Comparison of ENCODE assay signal across 1 cellular context in the genomic region with DNA sequence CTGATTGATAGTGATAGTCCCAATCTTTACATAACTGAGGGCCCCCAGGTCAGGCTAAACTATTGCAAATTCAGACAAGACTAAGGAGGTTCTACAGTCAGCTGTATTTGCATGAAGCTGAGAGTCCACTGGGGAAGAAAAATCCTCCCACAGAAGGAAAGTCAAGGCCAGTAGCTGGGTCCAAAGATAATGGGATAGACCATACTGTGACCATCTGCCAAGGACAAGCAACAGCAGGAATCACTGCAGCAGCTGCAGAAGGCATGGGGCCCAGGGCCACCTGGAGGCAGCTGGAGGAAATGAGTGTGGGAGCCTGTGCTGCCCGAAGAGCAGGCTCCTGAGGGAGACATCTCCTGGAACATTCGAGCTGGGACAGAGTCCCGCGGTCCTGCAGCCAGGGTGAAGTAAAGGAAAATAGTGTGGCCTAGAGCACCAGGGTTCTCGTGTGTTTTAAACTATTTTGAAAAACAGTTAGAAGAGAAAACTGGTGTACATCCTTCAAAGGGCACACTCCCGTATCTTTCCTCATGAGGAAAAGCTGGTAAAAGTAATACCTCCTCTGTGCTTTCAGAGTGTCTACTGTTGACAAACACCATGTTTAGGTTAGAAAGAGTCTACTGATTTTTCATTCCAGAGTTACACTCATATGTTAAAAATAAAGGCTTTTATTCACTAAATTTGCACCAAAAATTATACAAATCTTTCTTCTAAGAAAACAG.
TF ChIP-seq lines count a peak whose summit lies in the region.

No MANE protein-coding gene starts in this region.

TF ChIP-seq in HepG2, 621 proteins besides CTCF, POLR2A, EP300 and RAD21 (continued from another document and continues in another):
- no peak for TF ChIP-seq ZNF142 (CRISPR knock-in tag; IDR thresholded peaks at IDR 0.05)
- no peak for TF ChIP-seq NFAT5 (CRISPR knock-in tag; IDR thresholded peaks at IDR 0.05)
- TF ChIP-seq ZFP36 (IDR thresholded peaks at IDR 0.05; ENCODE audit: borderline replicate concordance, low read depth, low read length, partially characterized antibody) = no peak
- no peak for TF ChIP-seq MBD4 (IDR thresholded peaks at IDR 0.05; ENCODE audit: borderline replicate concordance, low read length)
- TF ChIP-seq ZSCAN25 (CRISPR knock-in tag; IDR thresholded peaks at IDR 0.05) = no peak; the same call in 1 of the 2 replicates
- TF ChIP-seq, protein P1, sequence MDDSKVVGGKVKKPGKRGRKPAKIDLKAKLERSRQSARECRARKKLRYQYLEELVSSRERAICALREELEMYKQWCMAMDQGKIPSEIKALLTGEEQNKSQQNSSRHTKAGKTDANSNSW (CRISPR knock-in tag; IDR thresholded peaks at IDR 0.05; ENCODE audit: borderline replicate concordance) = no peak
- TF ChIP-seq GABPB1 (CRISPR knock-in tag; IDR thresholded peaks at IDR 0.05) = peak; percentile 68
- no peak for TF ChIP-seq SYNCRIP (IDR thresholded peaks at IDR 0.05; ENCODE audit: insufficient read depth, low read depth, low read length)
- no peak for TF ChIP-seq ONECUT2 (CRISPR knock-in tag; IDR thresholded peaks at IDR 0.05)
- TF ChIP-seq HNF4A (CRISPR knock-in tag; IDR thresholded peaks at IDR 0.05) = peak; percentile 90
- TF ChIP-seq ZNF430 (CRISPR knock-in tag; IDR thresholded peaks at IDR 0.05) = no peak
- TF ChIP-seq ZNF839 (CRISPR knock-in tag; IDR thresholded peaks at IDR 0.05; ENCODE audit: borderline replicate concordance) = peak; percentile 66; the same call in 1 of the 2 replicates
- no peak for TF ChIP-seq NBN (conservative IDR thresholded peaks at IDR 0.05)
- TF ChIP-seq ZNF234 (CRISPR knock-in tag; conservative IDR thresholded peaks at IDR 0.05) = no peak
- TF ChIP-seq FOSL2 (CRISPR knock-in tag; IDR thresholded peaks at IDR 0.05) = peak; percentile 80
- TF ChIP-seq, protein P2, sequence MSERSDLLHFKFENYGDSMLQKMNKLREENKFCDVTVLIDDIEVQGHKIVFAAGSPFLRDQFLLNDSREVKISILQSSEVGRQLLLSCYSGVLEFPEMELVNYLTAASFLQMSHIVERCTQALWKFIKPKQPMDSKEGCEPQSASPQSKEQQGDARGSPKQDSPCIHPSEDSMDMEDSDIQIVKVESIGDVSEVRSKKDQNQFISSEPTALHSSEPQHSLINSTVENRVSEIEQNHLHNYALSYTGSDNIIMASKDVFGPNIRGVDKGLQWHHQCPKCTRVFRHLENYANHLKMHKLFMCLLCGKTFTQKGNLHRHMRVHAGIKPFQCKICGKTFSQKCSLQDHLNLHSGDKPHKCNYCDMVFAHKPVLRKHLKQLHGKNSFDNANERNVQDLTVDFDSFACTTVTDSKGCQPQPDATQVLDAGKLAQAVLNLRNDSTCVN (CRISPR knock-in tag; IDR thresholded peaks at IDR 0.05; ENCODE audit: borderline replicate concordance) = peak; percentile 67; the same call in 1 of the 2 replicates
- no peak for TF ChIP-seq HDAC6 (IDR thresholded peaks at IDR 0.05; ENCODE audit: low read depth, low read length)
- no peak for TF ChIP-seq ZNF207 (IDR thresholded peaks at IDR 0.05; ENCODE audit: borderline replicate concordance)
- no peak for TF ChIP-seq ZNF674 (CRISPR knock-in tag; IDR thresholded peaks at IDR 0.05; ENCODE audit: low read depth)
- TF ChIP-seq HNRNPLL (IDR thresholded peaks at IDR 0.05; ENCODE audit: low read depth, low read length, poor library complexity, severe bottlenecking) = no peak
- no peak for TF ChIP-seq ADNP (CRISPR knock-in tag; IDR thresholded peaks at IDR 0.05)
- TF ChIP-seq ZNF816 (CRISPR knock-in tag; IDR thresholded peaks at IDR 0.05; ENCODE audit: borderline replicate concordance) = no peak
- TF ChIP-seq SCMH1 (CRISPR knock-in tag; IDR thresholded peaks at IDR 0.05; ENCODE audit: borderline replicate concordance) = no peak
- TF ChIP-seq, protein P3, sequence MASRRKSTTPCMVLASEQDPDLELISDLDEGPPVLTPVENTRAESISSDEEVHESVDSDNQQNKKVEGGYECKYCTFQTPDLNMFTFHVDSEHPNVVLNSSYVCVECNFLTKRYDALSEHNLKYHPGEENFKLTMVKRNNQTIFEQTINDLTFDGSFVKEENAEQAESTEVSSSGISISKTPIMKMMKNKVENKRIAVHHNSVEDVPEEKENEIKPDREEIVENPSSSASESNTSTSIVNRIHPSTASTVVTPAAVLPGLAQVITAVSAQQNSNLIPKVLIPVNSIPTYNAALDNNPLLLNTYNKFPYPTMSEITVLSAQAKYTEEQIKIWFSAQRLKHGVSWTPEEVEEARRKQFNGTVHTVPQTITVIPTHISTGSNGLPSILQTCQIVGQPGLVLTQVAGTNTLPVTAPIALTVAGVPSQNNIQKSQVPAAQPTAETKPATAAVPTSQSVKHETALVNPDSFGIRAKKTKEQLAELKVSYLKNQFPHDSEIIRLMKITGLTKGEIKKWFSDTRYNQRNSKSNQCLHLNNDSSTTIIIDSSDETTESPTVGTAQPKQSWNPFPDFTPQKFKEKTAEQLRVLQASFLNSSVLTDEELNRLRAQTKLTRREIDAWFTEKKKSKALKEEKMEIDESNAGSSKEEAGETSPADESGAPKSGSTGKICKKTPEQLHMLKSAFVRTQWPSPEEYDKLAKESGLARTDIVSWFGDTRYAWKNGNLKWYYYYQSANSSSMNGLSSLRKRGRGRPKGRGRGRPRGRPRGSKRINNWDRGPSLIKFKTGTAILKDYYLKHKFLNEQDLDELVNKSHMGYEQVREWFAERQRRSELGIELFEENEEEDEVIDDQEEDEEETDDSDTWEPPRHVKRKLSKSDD (CRISPR knock-in tag; IDR thresholded peaks at IDR 0.05; ENCODE audit: low read depth) = 0 out of 2 replicates have a peak, but pooled peaks have one; percentile 25
- TF ChIP-seq MEIS1 (CRISPR knock-in tag; IDR thresholded peaks at IDR 0.05; ENCODE audit: borderline replicate concordance) = peak; percentile 63; the same call in 1 of the 2 replicates
- TF ChIP-seq REST (IDR thresholded peaks at IDR 0.05; ENCODE audit: borderline replicate concordance in 1 of 2, low read depth in 1 of 2, low read length in 2 of 2) = no peak
- TF ChIP-seq ETV6 (CRISPR knock-in tag; conservative IDR thresholded peaks at IDR 0.05) = no peak
- peak; percentile 24; the same call in 1 of the 2 replicates for TF ChIP-seq GATAD1 (CRISPR knock-in tag; IDR thresholded peaks at IDR 0.05)
- TF ChIP-seq ATF7 (IDR thresholded peaks at IDR 0.05) = no peak
- TF ChIP-seq ATF7 (CRISPR knock-in tag; IDR thresholded peaks at IDR 0.05) = 0 out of 2 replicates have a peak, but pooled peaks have one; percentile 36
- TF ChIP-seq ZNF460 (CRISPR knock-in tag; IDR thresholded peaks at IDR 0.05; ENCODE audit: borderline replicate concordance) = no peak
- TF ChIP-seq ZFAT (CRISPR knock-in tag; conservative IDR thresholded peaks at IDR 0.05) = no peak
- TF ChIP-seq NFYB (CRISPR knock-in tag; IDR thresholded peaks at IDR 0.05) = no peak
